In genomic region chr17:16438173-16438556, GRCh38 we compare ENCODE assay signal across 8 cellular contexts. TPM values are rescaled to one million over a fixed set of nuclear protein-coding genes. Genes with fewer than 3 reads are reported as not detected.
DNase-seq lines count a peak whose midpoint lies in the region; ATAC-seq, FAIRE-seq and TF ChIP-seq lines count a peak whose summit lies in the region.

No MANE protein-coding gene starts in this region.

- peak overlapping the region; percentile 32 to 58 for H3K9ac ChIP-seq in kidney (ENCODE audit: low read length in 2 of 2)

- H3K27me3 Mint-ChIP-seq in activated naive CD4-positive, alpha-beta T cell treated with anti-CD3 and anti-CD28 coated beads, Interleukin-2, amount 50 U/mL, for 24 hours = no peaks in the 10 kb centered on the region
- H3K27me3 Mint-ChIP-seq in activated CD8-positive, alpha-beta T cell treated with anti-CD3 and anti-CD28 coated beads, Interleukin-2, amount 10 ng/mL, durations not matched to agents 7 days and 5 days (ENCODE audit: low read depth) = no peaks in the 10 kb centered on the region

- peak overlapping the region; percentile 100 for H3K27ac Mint-ChIP-seq in activated naive CD4-positive, alpha-beta T cell treated with anti-CD3 and anti-CD28 coated beads, Interleukin-2, amount 50 U/mL, for 24 hours
- H3K27ac Mint-ChIP-seq in activated CD8-positive, alpha-beta T cell treated with anti-CD3 and anti-CD28 coated beads, Interleukin-2, amount 10 ng/mL, durations not matched to agents 7 days and 5 days = peak overlapping the region; percentile 99

- no peaks in the 10 kb centered on the region for H3K27me3 ChIP-seq in tibial artery

- CTCF ChIA-PET in activated CD8-positive, alpha-beta T cell treated with anti-CD3 and anti-CD28 coated beads, Interleukin-2, amount 10 ng/mL, durations not matched to agents 7 days and 5 days (lab: Charles Lee) = interaction anchor here (0.8 to 4.5 kb wide), 15 partner anchors 10 to 152 kb away, joined by 3 to 35 read pairs (median 4); partner anchors contain the start of gene TRPV2

- no peak for FAIRE-seq in kidney (lab: Jason Lieb, UNC)

- H3K9me3 ChIP-seq in kidney (ENCODE audit: control insufficient read depth in 1 of 2, low read length in 2 of 2) = no peaks in the 10 kb centered on the region
- H3K9me3 ChIP-seq in tibial artery = no peaks in the 10 kb centered on the region

- no peak for DNase-seq in activated naive CD4-positive, alpha-beta T cell treated with anti-CD3 and anti-CD28 coated beads, Interleukin-2, amount 50 U/mL, for 16 hours
- DNase-seq in activated CD8-positive, alpha-beta T cell treated with anti-CD3 and anti-CD28 coated beads, Interleukin-2, amount 10 ng/mL, durations not matched to agents 7 days and 5 days = no peak
- DNase-seq in kidney (no peak), tibial artery (no peak), midbrain (lab: John Stamatoyannopoulos, UW) (no peak), NCI-H524 treated with DMSO at 0.1 percent for 48 hours (lab: John Stamatoyannopoulos, UW) (no peak), foreskin melanocyte (no peak)

- H3K27ac ChIP-seq in kidney (ENCODE audit: low read depth in 2 of 2, low read length in 2 of 2) (peak overlapping the region; percentile 52 to 92), tibial artery (peak overlapping the region; percentile 80 to 83)

- H3K4me3 Mint-ChIP-seq in activated naive CD4-positive, alpha-beta T cell treated with anti-CD3 and anti-CD28 coated beads, Interleukin-2, amount 50 U/mL, for 24 hours = peak overlapping the region; percentile 100
- peak overlapping the region; percentile 100 for H3K4me3 Mint-ChIP-seq in activated CD8-positive, alpha-beta T cell treated with anti-CD3 and anti-CD28 coated beads, Interleukin-2, amount 10 ng/mL, durations not matched to agents 7 days and 5 days

- H3K9me3 Mint-ChIP-seq in activated naive CD4-positive, alpha-beta T cell treated with anti-CD3 and anti-CD28 coated beads, Interleukin-2, amount 50 U/mL, for 24 hours = no peaks in the 10 kb centered on the region
- no peaks in the 10 kb centered on the region for H3K9me3 Mint-ChIP-seq in activated CD8-positive, alpha-beta T cell treated with anti-CD3 and anti-CD28 coated beads, Interleukin-2, amount 10 ng/mL, durations not matched to agents 7 days and 5 days (ENCODE audit: insufficient read depth)

- peak overlapping the region; percentile 89 to 90 for H3K4me3 ChIP-seq in kidney (ENCODE audit: low read length in 2 of 2)
- peak overlapping the region; percentile 78 to 98 for H3K4me3 ChIP-seq in tibial artery

- intact Hi-C loops in kidney (cut with DNase I) (no loop called here), tibial artery (cut with DNase I; ENCODE audit: low total_unique reads) (loop anchor here (5.0 kb wide), 1 partner anchor 51 kb away; no protein-coding TSS in a partner anchor)

- TF ChIP-seq CTCF in kidney (IDR thresholded peaks at IDR 0.05; ENCODE audit: borderline replicate concordance, extremely low read depth, insufficient read depth) = no peak
- TF ChIP-seq CTCF in tibial artery (IDR thresholded peaks at IDR 0.05) = no peak

- POLR2A ChIA-PET in activated CD8-positive, alpha-beta T cell treated with anti-CD3 and anti-CD28 coated beads, Interleukin-2, amount 10 ng/mL, durations not matched to agents 7 days and 5 days (lab: Charles Lee) = interaction anchor here (0.7 to 5.0 kb wide), 10 partner anchors 9 to 134 kb away, joined by 3 to 57 read pairs (median 4); partner anchors contain the start of genes TRPV2 and UBB

- peaks cover 30% of the 10 kb centered on the region for H3K36me3 Mint-ChIP-seq in activated naive CD4-positive, alpha-beta T cell treated with anti-CD3 and anti-CD28 coated beads, Interleukin-2, amount 50 U/mL, for 24 hours
- H3K36me3 Mint-ChIP-seq in activated CD8-positive, alpha-beta T cell treated with anti-CD3 and anti-CD28 coated beads, Interleukin-2, amount 10 ng/mL, durations not matched to agents 7 days and 5 days (ENCODE audit: low read depth) = peaks cover 50% of the 10 kb centered on the region

- peaks cover 36% of the 10 kb centered on the region for H3K4me1 Mint-ChIP-seq in activated naive CD4-positive, alpha-beta T cell treated with anti-CD3 and anti-CD28 coated beads, Interleukin-2, amount 50 U/mL, for 24 hours
- H3K4me1 Mint-ChIP-seq in activated CD8-positive, alpha-beta T cell treated with anti-CD3 and anti-CD28 coated beads, Interleukin-2, amount 10 ng/mL, durations not matched to agents 7 days and 5 days (ENCODE audit: low read depth) = peaks cover 48% of the 10 kb centered on the region

- no peak for ATAC-seq in activated CD8-positive, alpha-beta T cell treated with anti-CD3 and anti-CD28 coated beads, Interleukin-2, amount 10 ng/mL, durations not matched to agents 7 days and 5 days

- peaks cover 8 to 20% of the 10 kb centered on the region in 2 donors for H3K4me1 ChIP-seq in kidney (ENCODE audit: control insufficient read depth in 1 of 2, insufficient read depth in 1 of 2, low read depth in 1 of 2, low read length in 2 of 2)
- H3K4me1 ChIP-seq in tibial artery = peaks cover 0 to 31% (median 30%) of the 10 kb centered on the region in 4 donors

- H3K36me3 ChIP-seq in kidney (ENCODE audit: control insufficient read depth in 1 of 2, insufficient read depth in 2 of 2, low read length in 2 of 2) = peaks cover 13 to 19% of the 10 kb centered on the region in 2 donors
- H3K36me3 ChIP-seq in tibial artery = peaks cover 0 to 25% (median 17%) of the 10 kb centered on the region in 3 donors

RNA-seq across cellular contexts. Expression of gene TRPV2, which starts 22.8 kb away (rescaled TPM):
- total RNA-seq in activated CD8-positive, alpha-beta T cell treated with anti-CD3 and anti-CD28 coated beads, Interleukin-2, amount 10 ng/mL, durations not matched to agents 7 days and 5 days = 100 to 1,000 TPM; 124 to 134 TPM
- 18.2 TPM for total RNA-seq in kidney
- polyA plus RNA-seq in kidney (ENCODE audit: insufficient read depth, low read depth, low replicate concordance) = 8.6 TPM

RNA-seq across cellular contexts. Expression of gene LRRC75A, which starts 53.8 kb away (rescaled TPM):
- total RNA-seq in activated CD8-positive, alpha-beta T cell treated with anti-CD3 and anti-CD28 coated beads, Interleukin-2, amount 10 ng/mL, durations not matched to agents 7 days and 5 days = 1 to 10 TPM; 3.6 to 5.7 TPM
- 2.5 TPM for total RNA-seq in kidney
- 2.6 TPM for polyA plus RNA-seq in kidney (ENCODE audit: insufficient read depth, low read depth, low replicate concordance)

RNA-seq across cellular contexts. Expression of gene UBB, which starts 57.3 kb away (rescaled TPM):
- total RNA-seq in activated CD8-positive, alpha-beta T cell treated with anti-CD3 and anti-CD28 coated beads, Interleukin-2, amount 10 ng/mL, durations not matched to agents 7 days and 5 days = 1,000 to 10,000 TPM; 1,415 to 1,441 TPM
- total RNA-seq in kidney = 1,214 TPM
- polyA plus RNA-seq in kidney (ENCODE audit: insufficient read depth, low read depth, low replicate concordance) = 2,605 TPM
